9 cellular contexts compared by ENCODE assay signal in the genomic region with DNA sequence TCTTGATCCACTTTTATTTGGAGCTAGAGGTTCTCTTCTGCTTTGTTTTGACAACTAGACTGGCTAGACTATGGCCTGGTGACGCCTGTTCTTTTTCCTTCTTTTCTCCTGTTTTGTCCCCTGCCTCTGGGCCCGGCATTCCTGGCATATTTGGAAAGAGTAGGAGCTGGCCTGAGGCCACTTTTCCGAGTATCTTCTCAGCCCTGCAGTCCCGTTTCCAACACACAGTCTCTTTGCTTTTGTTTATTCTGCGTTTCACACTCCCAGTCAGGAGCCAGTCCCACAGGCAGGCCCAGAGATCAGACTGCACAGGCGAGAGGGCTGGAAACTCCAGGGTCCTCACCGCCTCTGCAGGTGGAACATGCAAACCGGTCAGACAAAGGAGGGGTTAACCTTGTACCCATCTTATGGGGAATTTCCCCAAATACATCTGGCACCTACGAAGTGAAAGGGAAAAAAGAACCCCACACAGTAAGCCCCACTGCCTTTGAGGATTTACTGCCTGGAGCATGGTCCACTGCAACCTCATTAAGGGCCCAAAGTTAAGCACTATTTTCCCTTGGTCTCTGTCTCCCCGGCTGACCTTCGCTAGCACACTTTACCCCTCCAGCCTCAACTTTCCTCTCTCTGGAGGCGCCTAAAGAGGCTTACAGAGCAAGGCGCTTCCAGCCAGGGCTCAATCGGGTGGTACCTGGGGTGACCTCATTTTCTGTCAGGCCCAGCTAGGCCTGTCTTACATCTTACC.
A peak's percentile ranks its signal among the peaks of the same experiment; 100 is the strongest.
DNase-seq lines count a peak whose midpoint lies in the region; ATAC-seq, FAIRE-seq and TF ChIP-seq lines count a peak whose summit lies in the region.
"Had no signal": no experiment of that assay in that cellular context is flagged by ENCODE, and none has a peak within 500 bp of the region (broad histone marks: within the 10 kb centered on the region; RNA-seq: fewer than 3 reads in every experiment).

No MANE protein-coding gene starts in this region.

- H3K27ac ChIP-seq in ascending aorta (peak overlapping the region; percentile 98 to 99), small intestine (ENCODE audit: low read depth in 1 of 2, low read length in 1 of 2) (peak overlapping the region; percentile 21 to 94)

- DNase-seq in ACHN (peak; percentile 64), HT-29 (ENCODE audit: low spot score) (peak; percentile 59), ascending aorta (ENCODE audit: low spot score in 2 of 2) (peak in 1 of 2 donors; percentile 97), iPS-NIHi11 (ENCODE audit: low spot score) (peak; percentile 44), small intestine (no peak), BE2C (no peak), NCI-H2081 (lab: John Stamatoyannopoulos, UW) (no peak)

- in situ Hi-C loops in ACHN (cut with HindIII; ENCODE audit: low pct_ligation_motif_present, low pct_unique_long_range_greater_than_20kb, low sequenced_read_pairs), result no loop called here

- H3K4me3 ChIP-seq in ascending aorta (no peak overlapping the region), small intestine (ENCODE audit: low read depth in 1 of 2, low read length in 2 of 2) (no peak overlapping the region), BE2C (ENCODE audit: low read depth, low read length) (no peak overlapping the region)

- no peaks in the 10 kb centered on the region for H3K27me3 ChIP-seq in ascending aorta
- H3K27me3 ChIP-seq in small intestine (ENCODE audit: control insufficient read depth in 2 of 2, insufficient read depth in 2 of 2, low read length in 2 of 2), result no peaks in the 10 kb centered on the region
- no peaks in the 10 kb centered on the region for H3K27me3 ChIP-seq in BE2C

- intact Hi-C loops in ascending aorta (cut with DNase I), result no loop called here

- no peak for FAIRE-seq in small intestine (lab: Jason Lieb, UNC)
- FAIRE-seq: islet of Langerhans had no signal

- H3K36me3 ChIP-seq in ascending aorta (no peaks in the 10 kb centered on the region), small intestine (ENCODE audit: control insufficient read depth in 2 of 2, insufficient read depth in 2 of 2, low read length in 2 of 2) (no peaks in the 10 kb centered on the region), BE2C (no peaks in the 10 kb centered on the region)

- peak; percentile 58 for ATAC-seq in GM18907 (IDR thresholded peaks at IDR 0.05; ENCODE audit: unreplicated experiment)

- H3K9me3 ChIP-seq in ascending aorta (no peaks in the 10 kb centered on the region), small intestine (ENCODE audit: control insufficient read depth, low read depth) (no peaks in the 10 kb centered on the region), BE2C (no peaks in the 10 kb centered on the region)

- 33 to 38% (median 35%) methylated on average over 14 of the region's 14 CpGs for WGBS in small intestine, 3 donors

- H3K4me1 ChIP-seq in ascending aorta (peaks cover 30 to 48% of the 10 kb centered on the region in 2 donors), small intestine (ENCODE audit: control insufficient read depth in 2 of 2, insufficient read depth in 1 of 2, low read depth in 1 of 2, low read length in 1 of 2) (peaks cover 2 to 14% of the 10 kb centered on the region in 2 donors), BE2C (no peaks in the 10 kb centered on the region)

- no peak for TF ChIP-seq CTCF in ascending aorta (IDR thresholded peaks at IDR 0.05)
- TF ChIP-seq CTCF in BE2C (IDR thresholded peaks at IDR 0.05; ENCODE audit: low read depth, low read length), result no peak

Comparison
In these comparisons a context has a peak if more than half of its experiments do, and no peak if none do; other contexts are left out.
1. DNase-seq: peak in ACHN (single experiment), HT-29 (single experiment) and iPS-NIHi11 (single experiment); none in small intestine (single experiment), BE2C (single experiment) and NCI-H2081 (0 of 2).